ENCODE assay signal across 15 cellular contexts in genomic region chr3:46375814-46376213, GRCh38. TPM values are rescaled to one million over a fixed set of nuclear protein-coding genes. Genes with fewer than 3 reads are reported as not detected.
"Had no signal": no experiment of that assay in that cellular context is flagged by ENCODE, and none has a peak within 500 bp of the region (broad histone marks: within the 10 kb centered on the region; RNA-seq: fewer than 3 reads in every experiment).

No MANE protein-coding gene starts in this region.

- H3K36me3 ChIP-seq: esophagus squamous epithelium, left ventricle myocardium inferior, tibial nerve had no signal

- H3K4me3 ChIP-seq: esophagus squamous epithelium, left ventricle myocardium inferior, tibial nerve had no signal

- H3K9me3 Mint-ChIP-seq: nephron; T-helper 2 cell treated with Interferon-gamma antibody and Interleukin-4, amounts not matched to agents 5 μg/mL and 100 μg/mL, for 36 hours had no signal

- H3K27ac Mint-ChIP-seq: nephron; T-helper 2 cell treated with Interferon-gamma antibody and Interleukin-4, amounts not matched to agents 5 μg/mL and 100 μg/mL, for 36 hours had no signal

- H3K9me3 ChIP-seq: esophagus squamous epithelium, left ventricle myocardium inferior, tibial nerve had no signal

- H3K27me3 ChIP-seq: tibial nerve had no signal

- H3K27ac ChIP-seq: esophagus squamous epithelium, left ventricle myocardium inferior, tibial nerve had no signal

- DNase-seq: activated naive CD4-positive, alpha-beta T cell treated with Interleukin-2 at 50 U/mL for 16 hours; esophagus squamous epithelium; hippocampal formation; left ventricle myocardium inferior; mesendoderm; nucleus accumbens; posterior cingulate gyrus; stimulated activated CD4-positive, alpha-beta T cell treated with anti-CD3 and anti-CD28 coated beads, Interleukin-2, amount 100 ng/mL, for 48 hours; substantia nigra had no signal

- H3K4me3 Mint-ChIP-seq: nephron had no signal

RNA-seq across cellular contexts. Expression of gene CCR5, which starts 5.1 kb away (rescaled TPM):
- total RNA-seq: endothelial cell of umbilical vein, fibroblast of villous mesenchyme, kidney epithelial cell had no signal
- polyA plus RNA-seq: endothelial cell of umbilical vein had no signal

RNA-seq across cellular contexts. Expression of gene CCR2, which starts 21.9 kb away (rescaled TPM):
- total RNA-seq: endothelial cell of umbilical vein, fibroblast of villous mesenchyme, kidney epithelial cell had no signal
- polyA plus RNA-seq: endothelial cell of umbilical vein had no signal
